ENCODE assay signal across 23 cellular contexts in the genomic region with DNA sequence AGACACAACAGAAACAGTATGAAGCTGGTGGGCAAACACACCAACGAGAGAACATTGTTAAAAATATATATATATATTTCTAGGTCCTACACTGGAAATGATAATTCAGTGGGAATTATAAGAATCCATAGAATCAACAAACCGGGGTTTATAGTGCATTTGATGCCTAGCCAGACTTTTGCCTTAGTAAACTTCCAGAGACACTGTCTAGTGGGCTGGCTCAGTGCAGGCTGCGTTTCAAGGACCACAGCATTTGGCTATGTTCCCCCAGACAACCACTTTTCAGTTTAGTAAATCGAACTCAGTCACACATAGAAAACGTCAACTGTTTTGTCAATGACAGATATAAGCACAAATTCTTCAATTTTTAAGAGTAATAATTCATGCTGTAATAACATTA. TPM values are rescaled to one million over a fixed set of nuclear protein-coding genes. Genes with fewer than 3 reads are reported as not detected.
DNase-seq lines count a peak whose midpoint lies in the region; TF ChIP-seq lines count a peak whose summit lies in the region.
"Had no signal": no experiment of that assay in that cellular context is flagged by ENCODE, and none has a peak within 500 bp of the region (broad histone marks: within the 10 kb centered on the region; RNA-seq: fewer than 3 reads in every experiment).

No MANE protein-coding gene starts in this region.

- TF ChIP-seq CTCF in chondrocyte (IDR thresholded peaks at IDR 0.05) (no peak), nephron (IDR thresholded peaks at IDR 0.05; ENCODE audit: unreplicated experiment in 3 of 3) (no peak), OCI-LY7 (conservative IDR thresholded peaks at IDR 0.05; ENCODE audit: low read length) (no peak)

- no peaks in the 10 kb centered on the region for H3K9me2 ChIP-seq in OCI-LY7 (ENCODE audit: insufficient read depth, low read length)

- H3K27ac Mint-ChIP-seq in chondrocyte (ENCODE audit: unreplicated experiment) (peak overlapping the region; percentile 84), nephron (peak overlapping the region in 2 of 3 experiments; percentile 5 to 6)
- H3K27ac Mint-ChIP-seq: CD4-positive, CD25-positive, alpha-beta regulatory T cell had no signal

- CTCF ChIA-PET in OCI-LY7 (lab: Charles Lee; ENCODE audit: unreplicated experiment) = no interaction called here

- H2AFZ ChIP-seq in OCI-LY7 (ENCODE audit: low read length) = no peak overlapping the region
- H2AFZ ChIP-seq: GM23248 had no signal

- no peak overlapping the region for H3K27ac ChIP-seq in OCI-LY7 (ENCODE audit: low read depth, low read length, poor library complexity, severe bottlenecking)
- no peak overlapping the region for H3K27ac ChIP-seq in SJCRH30
- H3K27ac ChIP-seq: BLaER1, RWPE1 had no signal

- H3K36me3 Mint-ChIP-seq in chondrocyte (ENCODE audit: low read depth) = peaks cover 1% of the 10 kb centered on the region
- no peaks in the 10 kb centered on the region for H3K36me3 Mint-ChIP-seq in nephron (ENCODE audit: low read depth)
- H3K36me3 Mint-ChIP-seq: CD4-positive, CD25-positive, alpha-beta regulatory T cell had no signal

- H3K4me1 ChIP-seq in skeletal muscle satellite cell (ENCODE audit: control insufficient read depth, insufficient read depth, low read length) (peaks cover 54% of the 10 kb centered on the region), OCI-LY7 (ENCODE audit: insufficient read depth, low read length, poor library complexity, severe bottlenecking) (no peaks in the 10 kb centered on the region), SJCRH30 (peaks cover 48% of the 10 kb centered on the region)
- H3K4me1 ChIP-seq: BLaER1 had no signal

- BruUV-seq in OCI-LY7 (replicated peaks; lab: Mats Ljungman, UMichigan) = no TSS peak

- H3K27me3 Mint-ChIP-seq in chondrocyte (ENCODE audit: low read depth) (no peaks in the 10 kb centered on the region), nephron (ENCODE audit: low read depth) (no peaks in the 10 kb centered on the region)

- intact Hi-C loops in OCI-LY7 (cut with micrococcal nuclease; ENCODE audit: unreplicated experiment) = no loop called here

- H3K4me3 Mint-ChIP-seq in chondrocyte (ENCODE audit: unreplicated experiment) (peak overlapping the region; percentile 11), nephron (no peak overlapping the region)
- H3K4me3 Mint-ChIP-seq: CD4-positive, CD25-positive, alpha-beta regulatory T cell had no signal

- H3K4me3 ChIP-seq in MG63 (no peak overlapping the region), skeletal muscle satellite cell (ENCODE audit: low read length) (no peak overlapping the region), OCI-LY7 (ENCODE audit: low read depth, low read length, poor library complexity, severe bottlenecking) (no peak overlapping the region), SJCRH30 (no peak overlapping the region)
- H3K4me3 ChIP-seq: BLaER1, GM23248 had no signal

- H3K9ac ChIP-seq in skeletal muscle satellite cell (ENCODE audit: low read depth, low read length) = peak overlapping the region; percentile 77
- H3K9ac ChIP-seq: BLaER1 had no signal

- H3K9me3 ChIP-seq in MG63 (0 out of 2 replicates have a peak, but pooled peaks cover 3% of the 10 kb centered on the region), skeletal muscle satellite cell (replicated peaks; ENCODE audit: low read length) (no peaks in the 10 kb centered on the region), OCI-LY7 (ENCODE audit: low read length) (no peaks in the 10 kb centered on the region), SJCRH30 (replicated peaks) (no peaks in the 10 kb centered on the region)
- H3K9me3 ChIP-seq: BLaER1 had no signal

- POLR2A ChIA-PET in OCI-LY7 (lab: Charles Lee) = no interaction called here

- peak; percentile 69 for DNase-seq in MG63
- DNase-seq in chondrocyte (ENCODE audit: low spot score) = no peak
- DNase-seq in OCI-LY7 (ENCODE audit: low spot score) = no peak
- DNase-seq in SJCRH30 = no peak
- DNase-seq in activated naive CD4-positive, alpha-beta T cell treated with Interleukin-2 at 50 U/mL for 16 hours = no peak
- DNase-seq: CD4-positive, CD25-positive, alpha-beta regulatory T cell; DMS153; DND-41; GM23248; H7; KBM-7; MM.1S; NCI-H1048; NCI-H1417; NCI-H1694; NCI-H2029 treated with DMSO at 0.1 percent for 48 hours; NCI-H446 treated with DMSO at 0.1 percent for 48 hours; NCI-H526; SHP77 had no signal

- peaks cover 3% of the 10 kb centered on the region for H3K9me3 Mint-ChIP-seq in chondrocyte (ENCODE audit: low read depth)
- no peaks in the 10 kb centered on the region for H3K9me3 Mint-ChIP-seq in nephron

- no peaks in the 10 kb centered on the region for H3K79me2 ChIP-seq in OCI-LY7 (ENCODE audit: insufficient read depth, low read depth, low read length)

- H3K36me3 ChIP-seq in MG63 (peaks cover 4% of the 10 kb centered on the region), skeletal muscle satellite cell (ENCODE audit: insufficient read depth, low read length) (peaks cover 5% of the 10 kb centered on the region), OCI-LY7 (ENCODE audit: insufficient read depth, low read length) (no peaks in the 10 kb centered on the region), SJCRH30 (no peaks in the 10 kb centered on the region; the same call in 1 of the 2 replicates)
- H3K36me3 ChIP-seq: BLaER1 had no signal

- H4K20me1 ChIP-seq in OCI-LY7 (ENCODE audit: insufficient read depth, low read length) = no peaks in the 10 kb centered on the region
- H4K20me1 ChIP-seq: BLaER1 had no signal

- H3K4me2 ChIP-seq in skeletal muscle satellite cell (ENCODE audit: low read length) = no peak overlapping the region
- H3K4me2 ChIP-seq in OCI-LY7 (ENCODE audit: low read length) = no peak overlapping the region
- H3K4me2 ChIP-seq: BLaER1 had no signal

- H3K4me1 Mint-ChIP-seq in chondrocyte (ENCODE audit: low read depth) (peaks cover 67% of the 10 kb centered on the region), nephron (peaks cover 39% of the 10 kb centered on the region)
- H3K4me1 Mint-ChIP-seq: CD4-positive, CD25-positive, alpha-beta regulatory T cell had no signal

- H3K27me3 ChIP-seq in MG63 (no peaks in the 10 kb centered on the region), skeletal muscle satellite cell (ENCODE audit: control insufficient read depth, insufficient read depth, low read length) (no peaks in the 10 kb centered on the region), SJCRH30 (no peaks in the 10 kb centered on the region)
- H3K27me3 ChIP-seq: BLaER1 had no signal

RNA-seq across cellular contexts. Expression of a gene that starts 41.9 kb away (rescaled TPM):
- total RNA-seq in MG63 (2014; rRNA removed; shearing (Covaris generic); ENCODE audit: low replicate concordance) = 3.0 and 7.8 TPM in 2 replicates
- 10.0 to 19.7 TPM (median 11.3 TPM) in 3 replicates for total RNA-seq in chondrocyte
- total RNA-seq in skeletal muscle satellite cell (2012; rRNA removed) = under 0.01 and 0.25 TPM in 2 replicates
- not detected in 2 replicates for total RNA-seq in OCI-LY7 (2014; rRNA removed; shearing (Covaris generic))
- not detected in 2 replicates for total RNA-seq in OCI-LY7 (2022)
- total RNA-seq in SJCRH30 (2014; rRNA removed; shearing (Covaris generic)) = 3.9 and 5.5 TPM in 2 replicates
- total RNA-seq: CD4-positive, CD25-positive, alpha-beta regulatory T cell had no signal
